In the genomic region with DNA sequence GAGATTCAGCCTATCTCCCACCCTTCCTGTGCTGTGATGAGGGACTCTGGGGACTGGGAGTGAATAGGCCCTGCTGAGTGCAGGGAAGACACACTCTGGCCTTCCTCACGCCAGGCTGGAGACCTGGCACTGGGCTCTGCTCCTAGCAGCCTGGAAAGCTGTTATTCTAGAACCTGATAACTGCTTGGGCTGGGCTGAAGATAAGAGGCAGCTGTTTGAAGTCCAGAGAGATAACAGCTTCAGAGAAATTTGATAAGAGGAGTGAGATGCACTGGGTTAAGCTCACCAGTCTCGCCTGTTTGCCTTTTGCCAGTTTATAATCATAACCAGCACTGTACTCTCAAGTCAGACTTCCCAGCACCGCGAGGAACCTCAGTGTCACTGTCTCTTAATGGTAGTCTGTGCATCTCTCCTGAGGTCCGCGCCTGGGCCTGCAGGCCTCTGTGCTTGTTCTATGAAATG, we compare ENCODE assay signal across 1 cellular context.
TF ChIP-seq lines count a peak whose summit lies in the region.

No MANE protein-coding gene starts in this region.

TF ChIP-seq in A549, 52 proteins besides CTCF, POLR2A, EP300 and RAD21 (continued from another document):
- TF ChIP-seq, protein P1, sequence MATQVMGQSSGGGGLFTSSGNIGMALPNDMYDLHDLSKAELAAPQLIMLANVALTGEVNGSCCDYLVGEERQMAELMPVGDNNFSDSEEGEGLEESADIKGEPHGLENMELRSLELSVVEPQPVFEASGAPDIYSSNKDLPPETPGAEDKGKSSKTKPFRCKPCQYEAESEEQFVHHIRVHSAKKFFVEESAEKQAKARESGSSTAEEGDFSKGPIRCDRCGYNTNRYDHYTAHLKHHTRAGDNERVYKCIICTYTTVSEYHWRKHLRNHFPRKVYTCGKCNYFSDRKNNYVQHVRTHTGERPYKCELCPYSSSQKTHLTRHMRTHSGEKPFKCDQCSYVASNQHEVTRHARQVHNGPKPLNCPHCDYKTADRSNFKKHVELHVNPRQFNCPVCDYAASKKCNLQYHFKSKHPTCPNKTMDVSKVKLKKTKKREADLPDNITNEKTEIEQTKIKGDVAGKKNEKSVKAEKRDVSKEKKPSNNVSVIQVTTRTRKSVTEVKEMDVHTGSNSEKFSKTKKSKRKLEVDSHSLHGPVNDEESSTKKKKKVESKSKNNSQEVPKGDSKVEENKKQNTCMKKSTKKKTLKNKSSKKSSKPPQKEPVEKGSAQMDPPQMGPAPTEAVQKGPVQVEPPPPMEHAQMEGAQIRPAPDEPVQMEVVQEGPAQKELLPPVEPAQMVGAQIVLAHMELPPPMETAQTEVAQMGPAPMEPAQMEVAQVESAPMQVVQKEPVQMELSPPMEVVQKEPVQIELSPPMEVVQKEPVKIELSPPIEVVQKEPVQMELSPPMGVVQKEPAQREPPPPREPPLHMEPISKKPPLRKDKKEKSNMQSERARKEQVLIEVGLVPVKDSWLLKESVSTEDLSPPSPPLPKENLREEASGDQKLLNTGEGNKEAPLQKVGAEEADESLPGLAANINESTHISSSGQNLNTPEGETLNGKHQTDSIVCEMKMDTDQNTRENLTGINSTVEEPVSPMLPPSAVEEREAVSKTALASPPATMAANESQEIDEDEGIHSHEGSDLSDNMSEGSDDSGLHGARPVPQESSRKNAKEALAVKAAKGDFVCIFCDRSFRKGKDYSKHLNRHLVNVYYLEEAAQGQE (IDR thresholded peaks at IDR 0.05), result no peak
- TF ChIP-seq, protein P2, sequence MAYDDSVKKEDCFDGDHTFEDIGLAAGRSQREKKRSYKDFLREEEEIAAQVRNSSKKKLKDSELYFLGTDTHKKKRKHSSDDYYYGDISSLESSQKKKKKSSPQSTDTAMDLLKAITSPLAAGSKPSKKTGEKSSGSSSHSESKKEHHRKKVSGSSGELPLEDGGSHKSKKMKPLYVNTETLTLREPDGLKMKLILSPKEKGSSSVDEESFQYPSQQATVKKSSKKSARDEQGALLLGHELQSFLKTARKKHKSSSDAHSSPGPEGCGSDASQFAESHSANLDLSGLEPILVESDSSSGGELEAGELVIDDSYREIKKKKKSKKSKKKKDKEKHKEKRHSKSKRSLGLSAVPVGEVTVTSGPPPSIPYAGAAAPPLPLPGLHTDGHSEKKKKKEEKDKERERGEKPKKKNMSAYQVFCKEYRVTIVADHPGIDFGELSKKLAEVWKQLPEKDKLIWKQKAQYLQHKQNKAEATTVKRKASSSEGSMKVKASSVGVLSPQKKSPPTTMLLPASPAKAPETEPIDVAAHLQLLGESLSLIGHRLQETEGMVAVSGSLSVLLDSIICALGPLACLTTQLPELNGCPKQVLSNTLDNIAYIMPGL (CRISPR knock-in tag; IDR thresholded peaks at IDR 0.05; ENCODE audit: borderline replicate concordance), result no peak
- TF ChIP-seq FOSB (CRISPR knock-in tag; IDR thresholded peaks at IDR 0.05) (no peak), EHF (CRISPR knock-in tag; IDR thresholded peaks at IDR 0.05) (no peak), GATA3 (IDR thresholded peaks at IDR 0.05; ENCODE audit: borderline replicate concordance) (no peak)
